Comparison of ENCODE assay signal across 17 cellular contexts in the genomic region with DNA sequence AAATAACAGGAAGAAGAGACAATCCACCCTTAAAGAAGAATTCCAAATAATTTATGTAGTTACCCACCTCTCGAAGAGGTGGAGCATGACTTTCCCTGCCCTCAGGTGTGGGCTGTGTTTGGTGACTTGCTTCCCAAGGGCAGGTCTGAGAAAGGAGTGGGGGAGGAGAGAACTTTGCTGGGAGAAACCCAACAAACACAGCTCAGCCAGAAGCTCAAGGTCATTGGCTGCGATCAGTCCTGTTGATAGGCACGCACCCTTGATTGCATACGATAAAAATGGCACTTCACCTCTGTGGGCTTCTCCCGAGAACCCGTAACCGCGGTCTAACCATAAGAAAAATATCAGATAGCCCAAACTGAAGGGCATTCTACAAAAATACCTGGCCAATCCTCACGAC.
DNase-seq lines count a peak whose midpoint lies in the region; ATAC-seq, FAIRE-seq and TF ChIP-seq lines count a peak whose summit lies in the region.
"Had no signal": no experiment of that assay in that cellular context is flagged by ENCODE, and none has a peak within 500 bp of the region (broad histone marks: within the 10 kb centered on the region; RNA-seq: fewer than 3 reads in every experiment).

No MANE protein-coding gene starts in this region.

- CTCF ChIA-PET in Calu3 (lab: Charles Lee) = interaction anchor here (0.9 to 2.3 kb wide), 3 partner anchors 13 to 160 kb away, joined by 3 to 8 read pairs (median 3); no protein-coding TSS in a partner anchor

- FAIRE-seq in GM18507 (lab: Jason Lieb, UNC) (peak; percentile 44), pancreas (lab: Jason Lieb, UNC) (no peak)
- FAIRE-seq: H54 had no signal

- 16 to 24% methylated on average over 9 of the region's 9 CpGs for WGBS in body of pancreas, 2 donors
- 28% methylated on average over 9 of the region's 9 CpGs for WGBS in pancreas, 2 donors

- intact Hi-C loops in Calu3 (cut with micrococcal nuclease; ENCODE audit: unreplicated experiment) = loop anchor here (2.0 kb wide), 1 partner anchor 32 kb away; no protein-coding TSS in a partner anchor
- intact Hi-C loops in body of pancreas (cut with DNase I) = no loop called here
- intact Hi-C loops in pancreas (cut with DNase I) = no loop called here

- no peaks in the 10 kb centered on the region for H3K27me3 ChIP-seq in body of pancreas
- H3K27me3 ChIP-seq in pancreas = no peaks in the 10 kb centered on the region
- H3K27me3 ChIP-seq: BE2C had no signal

- TF ChIP-seq CTCF in Calu3 (IDR thresholded peaks at IDR 0.05; ENCODE audit: unreplicated experiment) (no peak), body of pancreas (IDR thresholded peaks at IDR 0.05) (no peak), pancreas (IDR thresholded peaks at IDR 0.05) (no peak)

- BruUV-seq in Calu3 (replicated peaks; lab: Mats Ljungman, UMichigan) = no TSS peak

- H3K9me3 Mint-ChIP-seq in Calu3 (ENCODE audit: low read depth, unreplicated experiment) = no peaks in the 10 kb centered on the region

- no peak overlapping the region for H3K4me3 Mint-ChIP-seq in Calu3 (ENCODE audit: low read depth, unreplicated experiment)

- no peak for TF ChIP-seq POLR2A in body of pancreas (IDR thresholded peaks at IDR 0.05)

- H3K4me3 ChIP-seq in body of pancreas = no peak overlapping the region
- H3K4me3 ChIP-seq in pancreas = no peak overlapping the region
- H3K4me3 ChIP-seq: PC-9, SK-N-MC had no signal

- H3K36me3 Mint-ChIP-seq in Calu3 (ENCODE audit: insufficient read depth, unreplicated experiment) = peaks cover 4% of the 10 kb centered on the region

- no peaks in the 10 kb centered on the region for H3K27me3 Mint-ChIP-seq in Calu3 (ENCODE audit: unreplicated experiment)

- H3K27ac Mint-ChIP-seq in Calu3 (ENCODE audit: unreplicated experiment) = no peak overlapping the region

- H3K9me3 ChIP-seq in body of pancreas = no peaks in the 10 kb centered on the region
- H3K9me3 ChIP-seq in pancreas = no peaks in the 10 kb centered on the region
- H3K9me3 ChIP-seq: BE2C had no signal

- H3K27ac ChIP-seq in body of pancreas (peak overlapping the region in 3 of 4 donors; percentile 71 to 81 (median 80)), pancreas (peak overlapping the region in 2 of 4 donors; percentile 54 to 83)
- H3K27ac ChIP-seq: HL-60, PC-9, SK-N-MC had no signal

- peaks cover 26% of the 10 kb centered on the region for H3K4me1 ChIP-seq in body of pancreas
- peaks cover 15 to 26% (median 16%) of the 10 kb centered on the region in 3 donors for H3K4me1 ChIP-seq in pancreas

- DNase-seq in Calu3 = peak; percentile 23
- no peak for DNase-seq in GM18507 (ENCODE audit: extremely low spot score, insufficient read length, low read depth)
- peak; percentile 33 to 54 (median 37) for DNase-seq in body of pancreas
- DNase-seq in pancreas = peak in 3 of 6 donors; percentile 25 to 54 (median 49)
- no peak for DNase-seq in NCI-H1105 (lab: John Stamatoyannopoulos, UW)
- no peak for DNase-seq in occipital lobe (lab: John Stamatoyannopoulos, UW)
- no peak for DNase-seq in anterior cingulate cortex (lab: John Stamatoyannopoulos, UW)
- DNase-seq: BE2C; KBM-7; NCI-H1048; NCI-H1694 treated with DMSO at 0.1 percent for 48 hours; NCI-H69; NK-92 treated with Interleukin-12 subunit alpha and Interleukin-12 subunit beta, amount 100 ng/mL, for 24 hours; PC-9 had no signal

- peaks cover 54% of the 10 kb centered on the region for H3K4me1 Mint-ChIP-seq in Calu3 (ENCODE audit: low read depth, unreplicated experiment)

- no peaks in the 10 kb centered on the region for H3K36me3 ChIP-seq in body of pancreas (replicated peaks in 1 of 2; ENCODE audit: insufficient read depth in 1 of 2, low read depth in 2 of 2)
- H3K36me3 ChIP-seq in pancreas = no peaks in the 10 kb centered on the region
- H3K36me3 ChIP-seq: BE2C had no signal

- peak; percentile 43 for ATAC-seq in body of pancreas
- ATAC-seq in pancreas = peak in 3 of 4 donors; percentile 26 to 58 (median 32)

Comparison
In these comparisons a context has a peak if more than half of its experiments do, and no peak if none do; other contexts are left out.
1. DNase-seq: peak in Calu3 (single experiment) and body of pancreas (4 of 4); none in GM18507 (single experiment), NCI-H1105 (single experiment), occipital lobe (single experiment) and anterior cingulate cortex (0 of 58).